Comparison of ENCODE assay signal across 22 cellular contexts in the genomic region with DNA sequence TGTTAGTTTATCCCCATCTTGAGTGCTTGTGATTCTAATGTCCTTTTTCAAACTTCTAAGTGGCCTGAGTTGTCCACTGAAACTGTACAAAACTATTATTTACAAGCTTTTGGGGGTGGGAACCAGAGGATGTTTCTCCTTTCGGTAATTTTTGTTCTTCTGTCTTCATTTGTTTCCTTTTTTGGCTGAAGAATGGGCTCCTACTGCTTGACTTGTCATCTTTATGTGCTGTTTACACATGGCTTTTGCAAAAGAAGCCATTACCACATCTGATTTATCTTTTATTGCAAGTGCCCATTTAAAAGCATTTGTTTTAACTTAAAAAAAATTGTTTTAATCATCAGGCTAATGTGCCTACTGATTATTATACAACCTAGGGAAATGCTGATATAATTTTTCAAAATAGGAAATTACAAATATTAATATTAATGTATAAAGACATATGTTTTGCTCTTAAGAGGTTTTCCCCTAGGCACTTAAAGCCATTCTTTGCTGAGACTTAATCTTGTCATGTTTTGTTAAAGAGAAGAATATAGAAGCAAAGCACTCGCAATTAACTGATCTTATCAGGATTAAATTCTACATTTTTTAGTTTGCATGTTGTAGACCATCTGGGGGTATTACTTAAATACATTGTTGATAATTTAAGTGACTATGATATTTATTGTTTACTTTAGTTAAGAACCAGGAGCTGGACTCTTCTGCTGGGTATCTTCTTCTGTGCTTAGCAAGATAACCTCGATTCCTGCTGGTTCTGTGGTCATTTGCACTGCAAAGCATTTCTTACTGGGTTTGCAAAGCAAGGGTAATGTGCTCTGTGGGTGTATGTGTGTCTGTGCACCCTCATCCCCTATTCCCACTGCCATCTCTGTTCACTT. TPM values are rescaled to one million over a fixed set of nuclear protein-coding genes. Genes with fewer than 3 reads are reported as not detected.
DNase-seq lines count a peak whose midpoint lies in the region; FAIRE-seq and TF ChIP-seq lines count a peak whose summit lies in the region.
"Had no signal": no experiment of that assay in that cellular context is flagged by ENCODE, and none has a peak within 500 bp of the region (broad histone marks: within the 10 kb centered on the region; RNA-seq: fewer than 3 reads in every experiment).

No MANE protein-coding gene starts in this region.

- H4K20me1 ChIP-seq in smooth muscle cell (ENCODE audit: low read depth): peaks cover 6% of the 10 kb centered on the region

- H2AFZ ChIP-seq in smooth muscle cell (ENCODE audit: low read depth): peak overlapping the region; percentile 20

- H3K9me3 Mint-ChIP-seq in activated T-cell treated with anti-CD3 and anti-CD28 coated beads, Interleukin-2, amount 50 U/mL, for 24 hours: no peaks in the 10 kb centered on the region
- H3K9me3 Mint-ChIP-seq in endodermal cell: no peaks in the 10 kb centered on the region
- no peaks in the 10 kb centered on the region for H3K9me3 Mint-ChIP-seq in Caco-2 (ENCODE audit: unreplicated experiment)
- H3K9me3 Mint-ChIP-seq: activated CD8-positive, alpha-beta T cell treated with anti-CD3 and anti-CD28 coated beads for 36 hours; activated T-helper 1 cell treated with anti-CD3 and anti-CD28 coated beads, Interleukin-12 subunit alpha, Interleukin-12 subunit beta, Interleukin-2, Interleukin-4 antibody, amounts not matched to agents 30 ng/mL and 10 ng/mL and 1 ng/mL, durations not matched to agents 14 hours and 24 hours and 36 hours; CD4-positive, CD25-positive, alpha-beta regulatory T cell; nephron progenitor cell had no signal

- H3K9me3 ChIP-seq in endodermal cell (ENCODE audit: control insufficient read depth, low read length): no peaks in the 10 kb centered on the region
- no peaks in the 10 kb centered on the region for H3K9me3 ChIP-seq in smooth muscle cell (replicated peaks; ENCODE audit: low read depth)
- no peaks in the 10 kb centered on the region for H3K9me3 ChIP-seq in Caco-2
- H3K9me3 ChIP-seq: esophagus muscularis mucosa, lower lobe of right lung, spleen, thoracic aorta had no signal

- no peaks in the 10 kb centered on the region for H3K27me3 Mint-ChIP-seq in activated T-cell treated with anti-CD3 and anti-CD28 coated beads, Interleukin-2, amount 50 U/mL, for 24 hours
- H3K27me3 Mint-ChIP-seq in endodermal cell (ENCODE audit: insufficient read depth): no peaks in the 10 kb centered on the region
- H3K27me3 Mint-ChIP-seq in Caco-2 (ENCODE audit: insufficient read depth, unreplicated experiment): no peaks in the 10 kb centered on the region
- H3K27me3 Mint-ChIP-seq: activated CD8-positive, alpha-beta T cell treated with anti-CD3 and anti-CD28 coated beads for 36 hours; CD4-positive, CD25-positive, alpha-beta regulatory T cell had no signal

- H3K36me3 ChIP-seq in endodermal cell (ENCODE audit: control insufficient read depth, insufficient read depth, low read length) (peaks cover 2% of the 10 kb centered on the region), smooth muscle cell (ENCODE audit: low read depth) (no peaks in the 10 kb centered on the region), Caco-2 (ENCODE audit: control insufficient read depth, insufficient read depth, low read length) (no peaks in the 10 kb centered on the region)
- H3K36me3 ChIP-seq: esophagus muscularis mucosa, lower lobe of right lung, thoracic aorta had no signal

- H3F3A ChIP-seq in smooth muscle cell (ENCODE audit: low read depth): peaks cover 5% of the 10 kb centered on the region

- intact Hi-C loops in Caco-2 (cut with micrococcal nuclease; ENCODE audit: unreplicated experiment): no loop called here

- WGBS in endodermal cell (ENCODE audit: insufficient coverage in 1 of 2, insufficient read length in 1 of 2), 2 experiments: 81 to 89% methylated on average over 1 to 3 of the region's 3 CpGs
- WGBS in smooth muscle cell (ENCODE audit: low lambda C conversion rate): 22% methylated on average over 3 of the region's 3 CpGs

- FAIRE-seq in RCC 7860 (lab: Jason Lieb, UNC): no peak
- FAIRE-seq: GM18507, H1 had no signal

- H3K4me3 Mint-ChIP-seq in activated T-cell treated with anti-CD3 and anti-CD28 coated beads, Interleukin-2, amount 50 U/mL, for 24 hours: no peak overlapping the region
- H3K4me3 Mint-ChIP-seq in endodermal cell (no peak overlapping the region), Caco-2 (ENCODE audit: unreplicated experiment) (no peak overlapping the region)
- H3K4me3 Mint-ChIP-seq: activated CD8-positive, alpha-beta T cell treated with anti-CD3 and anti-CD28 coated beads for 36 hours; activated T-helper 1 cell treated with anti-CD3 and anti-CD28 coated beads, Interleukin-12 subunit alpha, Interleukin-12 subunit beta, Interleukin-2, Interleukin-4 antibody, amounts not matched to agents 30 ng/mL and 10 ng/mL and 1 ng/mL, durations not matched to agents 14 hours and 24 hours and 36 hours; CD4-positive, CD25-positive, alpha-beta regulatory T cell; nephron progenitor cell had no signal

- POLR2A ChIA-PET in Caco-2 (lab: Charles Lee): no interaction called here

- no peaks in the 10 kb centered on the region for H3K79me2 ChIP-seq in smooth muscle cell (ENCODE audit: low read depth)

- TF ChIP-seq CTCF in endodermal cell (conservative IDR thresholded peaks at IDR 0.05) (no peak), smooth muscle cell (IDR thresholded peaks at IDR 0.05; ENCODE audit: borderline replicate concordance, insufficient read depth, poor library complexity, severe bottlenecking) (no peak), Caco-2 (IDR thresholded peaks at IDR 0.05; ENCODE audit: insufficient read depth in 1 of 2, low read depth in 1 of 2, low read length in 1 of 2, severe bottlenecking in 1 of 2, unreplicated experiment in 1 of 2) (no peak)

- peaks cover 11% of the 10 kb centered on the region for H3K4me1 ChIP-seq in endodermal cell (ENCODE audit: control insufficient read depth, insufficient read depth, low read length)
- H3K4me1 ChIP-seq in smooth muscle cell (ENCODE audit: low read depth): peaks cover 2% of the 10 kb centered on the region
- no peaks in the 10 kb centered on the region for H3K4me1 ChIP-seq in Caco-2
- H3K4me1 ChIP-seq: esophagus muscularis mucosa, lower lobe of right lung, spleen had no signal

- no peaks in the 10 kb centered on the region for H3K27me3 ChIP-seq in endodermal cell (ENCODE audit: control insufficient read depth, insufficient read depth, low read length, poor library complexity, severe bottlenecking)
- no peaks in the 10 kb centered on the region for H3K27me3 ChIP-seq in smooth muscle cell (ENCODE audit: low read depth)
- H3K27me3 ChIP-seq in Caco-2 (replicated peaks; ENCODE audit: control insufficient read depth, insufficient read depth, low read length): no peaks in the 10 kb centered on the region
- H3K27me3 ChIP-seq: esophagus muscularis mucosa, spleen had no signal

- no peak for DNase-seq in activated T-cell treated with anti-CD3 and anti-CD28 coated beads, Interleukin-2, amount 50 U/mL, for 24 hours
- no peak for DNase-seq in activated T-cell treated with anti-CD3 and anti-CD28 coated beads, Interleukin-2, amount 50 U/mL, for 48 hours
- DNase-seq in NCI-H524 (lab: John Stamatoyannopoulos, UW) (peak; percentile 12 to 44), endodermal cell (no peak), smooth muscle cell (lab: John Stamatoyannopoulos, UW; ENCODE audit: unreplicated experiment) (no peak), NCI-H2107 treated with DMSO at 0.1 percent for 48 hours (lab: John Stamatoyannopoulos, UW; ENCODE audit: unreplicated experiment) (no peak), Caco-2 (no peak), RCC 7860 (ENCODE audit: low spot score) (no peak)
- DNase-seq: activated CD4-positive, CD25-positive, alpha-beta regulatory T cell; activated CD8-positive, alpha-beta T cell treated with anti-CD3 and anti-CD28 coated beads for 36 hours; CD4-positive, CD25-positive, alpha-beta regulatory T cell; lower lobe of right lung; NCI-H187; nephron progenitor cell; Right ventricle myocardium superior; spleen; T-helper 2 cell had no signal

- H3K27ac ChIP-seq in endodermal cell (ENCODE audit: low read depth, low read length): no peak overlapping the region
- H3K27ac ChIP-seq in smooth muscle cell (ENCODE audit: low read depth): peak overlapping the region; percentile 8
- H3K27ac ChIP-seq: esophagus muscularis mucosa, lower lobe of right lung, spleen, thoracic aorta had no signal

- BruUV-seq in Caco-2 (replicated peaks; lab: Mats Ljungman, UMichigan): no TSS peak

- peaks cover 22% of the 10 kb centered on the region for H3K4me1 Mint-ChIP-seq in activated T-cell treated with anti-CD3 and anti-CD28 coated beads, Interleukin-2, amount 50 U/mL, for 24 hours (ENCODE audit: low read depth)
- H3K4me1 Mint-ChIP-seq in endodermal cell (peaks cover 15% of the 10 kb centered on the region), Caco-2 (ENCODE audit: low read depth, unreplicated experiment) (no peaks in the 10 kb centered on the region)
- H3K4me1 Mint-ChIP-seq: nephron progenitor cell had no signal

- no peak overlapping the region for H3K9ac ChIP-seq in endodermal cell (ENCODE audit: extremely low read depth, low read length, poor library complexity, severe bottlenecking)
- H3K9ac ChIP-seq in smooth muscle cell (ENCODE audit: low read depth): no peak overlapping the region

- H3K27ac Mint-ChIP-seq in activated T-cell treated with anti-CD3 and anti-CD28 coated beads, Interleukin-2, amount 50 U/mL, for 24 hours: peak overlapping the region; percentile 64
- H3K27ac Mint-ChIP-seq in endodermal cell (peak overlapping the region; percentile 69), Caco-2 (ENCODE audit: unreplicated experiment) (no peak overlapping the region)
- H3K27ac Mint-ChIP-seq: activated T-helper 1 cell treated with anti-CD3 and anti-CD28 coated beads, Interleukin-12 subunit alpha, Interleukin-12 subunit beta, Interleukin-2, Interleukin-4 antibody, amounts not matched to agents 30 ng/mL and 10 ng/mL and 1 ng/mL, durations not matched to agents 14 hours and 24 hours and 36 hours; nephron progenitor cell had no signal

- H3K4me2 ChIP-seq in smooth muscle cell: peak overlapping the region; percentile 80

- H3K4me3 ChIP-seq in endodermal cell (ENCODE audit: low read length): no peak overlapping the region
- no peak overlapping the region for H3K4me3 ChIP-seq in smooth muscle cell
- no peak overlapping the region for H3K4me3 ChIP-seq in Caco-2 (ENCODE audit: low read depth, low read length)
- H3K4me3 ChIP-seq: esophagus muscularis mucosa, lower lobe of right lung, spleen, thoracic aorta had no signal

- peaks cover 51% of the 10 kb centered on the region for H3K36me3 Mint-ChIP-seq in activated T-cell treated with anti-CD3 and anti-CD28 coated beads, Interleukin-2, amount 50 U/mL, for 24 hours (ENCODE audit: low read depth)
- H3K36me3 Mint-ChIP-seq in endodermal cell (ENCODE audit: low read depth) (no peaks in the 10 kb centered on the region), Caco-2 (ENCODE audit: insufficient read depth, unreplicated experiment) (no peaks in the 10 kb centered on the region)

- CTCF ChIA-PET in Caco-2 (lab: Charles Lee): no interaction called here

RNA-seq across cellular contexts. Expression of a gene that starts 40.1 kb away (rescaled TPM):
- total RNA-seq in endodermal cell: 10 to 100 TPM; 36.0 to 49.4 TPM
- 8.4 TPM for polyA plus RNA-seq in endodermal cell (2013, experiment 1 of 2)
- 8.4 TPM for polyA plus RNA-seq in endodermal cell (2013, experiment 2 of 2)
- 20.5 and 23.8 TPM in 2 replicates for total RNA-seq in smooth muscle cell
- 32.3 and 33.2 TPM in 2 replicates for polyA plus RNA-seq in smooth muscle cell
- 3.3 TPM in 2 replicates for total RNA-seq in Caco-2 (2022)
- total RNA-seq: CD4-positive, CD25-positive, alpha-beta regulatory T cell had no signal

Comparison
In these comparisons a context has a peak if more than half of its experiments do, and no peak if none do; other contexts are left out.
1. DNase-seq: peak in NCI-H524 (2 of 2); none in activated T-cell treated with anti-CD3 and anti-CD28 coated beads, Interleukin-2, amount 50 U/mL, for 24 hours (single experiment), activated T-cell treated with anti-CD3 and anti-CD28 coated beads, Interleukin-2, amount 50 U/mL, for 48 hours (0 of 2), endodermal cell (single experiment), smooth muscle cell (single experiment), NCI-H2107 treated with DMSO at 0.1 percent for 48 hours (single experiment), Caco-2 (0 of 2) and RCC 7860 (single experiment).